9 cellular contexts compared by ENCODE assay signal in genomic region chr10:33143160-33143728, GRCh38.
DNase-seq lines count a peak whose midpoint lies in the region; ATAC-seq and TF ChIP-seq lines count a peak whose summit lies in the region.
"Had no signal": no experiment of that assay in that cellular context is flagged by ENCODE, and none has a peak within 500 bp of the region (broad histone marks: within the 10 kb centered on the region; RNA-seq: fewer than 3 reads in every experiment).

No MANE protein-coding gene starts in this region.

- no peaks in the 10 kb centered on the region for H3K9me3 ChIP-seq in Panc1 (ENCODE audit: control insufficient read depth, insufficient read depth, low read depth, low read length)
- H3K9me3 ChIP-seq: thoracic aorta had no signal

- H3K4me3 ChIP-seq in Panc1 (ENCODE audit: low read depth in 2 of 2, low read length in 2 of 2) (no peak overlapping the region), skeletal muscle cell (ENCODE audit: low read depth, low read length) (no peak overlapping the region)
- H3K4me3 ChIP-seq: thoracic aorta had no signal

- POLR2A ChIA-PET in Panc1 (lab: Charles Lee): no interaction called here

- CTCF ChIA-PET in Panc1 (lab: Charles Lee): no interaction called here

- H3K27me3 ChIP-seq in Panc1 (ENCODE audit: control insufficient read depth, insufficient read depth, low read length): no peaks in the 10 kb centered on the region

- peak; percentile 81 for DNase-seq in GM03348 (ENCODE audit: low spot score)
- DNase-seq in Panc1 (ENCODE audit: low read depth, low spot score): no peak
- DNase-seq in amniotic stem cell (lab: John Stamatoyannopoulos, UW): peak; percentile 36
- peak; percentile 74 for DNase-seq in skeletal muscle cell (ENCODE audit: low read depth)
- DNase-seq in cerebellum (ENCODE audit: low spot score): no peak

- H3K36me3 ChIP-seq in Panc1 (ENCODE audit: control insufficient read depth, insufficient read depth, low read length): no peaks in the 10 kb centered on the region
- H3K36me3 ChIP-seq: thoracic aorta had no signal

- ATAC-seq in Panc1 (no peak), HG02870 (IDR thresholded peaks at IDR 0.05; ENCODE audit: unreplicated experiment) (no peak), HG03280 (IDR thresholded peaks at IDR 0.05; ENCODE audit: unreplicated experiment) (no peak), GM19351 (IDR thresholded peaks at IDR 0.05; ENCODE audit: unreplicated experiment) (no peak)

- peak overlapping the region; percentile 54; the same call in 1 of the 2 replicates for H3K27ac ChIP-seq in Panc1 (ENCODE audit: low read length)
- H3K27ac ChIP-seq: thoracic aorta had no signal

- intact Hi-C loops in Panc1 (cut with micrococcal nuclease; ENCODE audit: unreplicated experiment): no loop called here

- in situ Hi-C loops in Panc1 (cut with HindIII; ENCODE audit: low pct_unique_long_range_greater_than_20kb, low sequenced_read_pairs): no loop called here

- H3K4me1 ChIP-seq in Panc1 (ENCODE audit: control insufficient read depth, insufficient read depth, low read length): no peaks in the 10 kb centered on the region; the same call in 1 of the 2 replicates

- no TSS peak for BruUV-seq in Panc1 (replicated peaks; lab: Mats Ljungman, UMichigan)

- TF ChIP-seq CTCF in Panc1 (IDR thresholded peaks at IDR 0.05): no peak

Comparison
In these comparisons a context has a peak if more than half of its experiments do, and no peak if none do; other contexts are left out.
1. DNase-seq: peak in GM03348 (single experiment), amniotic stem cell (single experiment) and skeletal muscle cell (single experiment); none in Panc1 (single experiment) and cerebellum (single experiment).